7 cellular contexts compared by ENCODE assay signal in genomic region chr2:19719540-19719939, GRCh38.
"Had no signal": no experiment of that assay in that cellular context is flagged by ENCODE, and none has a peak within 500 bp of the region (broad histone marks: within the 10 kb centered on the region; RNA-seq: fewer than 3 reads in every experiment).

No MANE protein-coding gene starts in this region.

- H3K4me3 ChIP-seq: GM23248, HAP-1 had no signal

- ATAC-seq: HCT116 had no signal

- H3K9me3 ChIP-seq: HAP-1 had no signal

- DNase-seq: GM23248, GOT3, H7, HFFc6, IMR-90 had no signal

- H3K4me3 Mint-ChIP-seq: HFFc6 had no signal

- H3K27ac Mint-ChIP-seq: HFFc6 had no signal

- H3K36me3 ChIP-seq: HAP-1 had no signal

- H3K9me3 Mint-ChIP-seq: HFFc6 had no signal
